In genomic region chr4:11312389-11312788, GRCh38 we compare ENCODE assay signal across 26 cellular contexts.
DNase-seq lines count a peak whose midpoint lies in the region; ATAC-seq, FAIRE-seq and TF ChIP-seq lines count a peak whose summit lies in the region.
"Had no signal": no experiment of that assay in that cellular context is flagged by ENCODE, and none has a peak within 500 bp of the region (broad histone marks: within the 10 kb centered on the region; RNA-seq: fewer than 3 reads in every experiment).

No MANE protein-coding gene starts in this region.

- H3K9me3 ChIP-seq in mammary epithelial cell (replicated peaks; ENCODE audit: insufficient read depth, low read length): no peaks in the 10 kb centered on the region
- H3K9me3 ChIP-seq in breast epithelium: no peaks in the 10 kb centered on the region
- H3K9me3 ChIP-seq: ascending aorta, colonic mucosa had no signal

- FAIRE-seq in frontal cortex (lab: Jason Lieb, UNC): no peak
- FAIRE-seq: GM12891, islet of Langerhans, K562, TTC549 had no signal

- H3K4me2 ChIP-seq in mammary epithelial cell (ENCODE audit: insufficient read depth, low read depth, low read length): peak overlapping the region; percentile 22

- TF ChIP-seq CTCF in mammary epithelial cell (conservative IDR thresholded peaks at IDR 0.05 in 1 of 2, IDR thresholded peaks at IDR 0.05 in 1 of 2; ENCODE audit: extremely low read depth in 1 of 2, insufficient read depth in 1 of 2, low read depth in 1 of 2, low read length in 2 of 2) (no peak), breast epithelium (IDR thresholded peaks at IDR 0.05) (no peak), choroid plexus epithelial cell (conservative IDR thresholded peaks at IDR 0.05; ENCODE audit: low read depth, low read length) (no peak)

- peak; percentile 81 for DNase-seq in mammary epithelial cell
- DNase-seq in breast epithelium (ENCODE audit: low spot score in 2 of 2): no peak
- peak; percentile 10 for DNase-seq in choroid plexus epithelial cell (ENCODE audit: low read depth)
- no peak for DNase-seq in left ventricle myocardium superior
- DNase-seq in stromal cell of bone marrow (ENCODE audit: low read depth): peak; percentile 65
- no peak for DNase-seq in T-helper 9 cell
- DNase-seq in activated T-helper 2 cell treated with anti-CD3 and anti-CD28 coated beads, Interferon-gamma antibody, Interleukin-2, Interleukin-4, amounts not matched to agents 10 μg/mL and 5 μg/mL and 100 μg/mL, durations not matched to agents 14 hours and 24 hours and 36 hours (ENCODE audit: low spot score): no peak
- no peak for DNase-seq in frontal cortex (ENCODE audit: low spot score in 2 of 2)
- DNase-seq: colonic mucosa; DMS79 treated with DMSO at 0.1 percent for 48 hours; effector memory CD8-positive, alpha-beta T cell; hippocampal formation; NCI-H2171; NCI-H526; occipital lobe; stimulated activated CD4-positive, alpha-beta T cell treated with anti-CD3 and anti-CD28 coated beads, Interleukin-12 subunit alpha, Interleukin-12 subunit beta, amount 100 ng/mL, for 4 hours; stomach; SW 1271 had no signal

- no TSS peak for BruUV-seq in mammary epithelial cell (replicated peaks; lab: Mats Ljungman, UMichigan)

- no peaks in the 10 kb centered on the region for H3K27me3 Mint-ChIP-seq in activated T-helper 2 cell treated with anti-CD3 and anti-CD28 coated beads, Interferon-gamma antibody, Interleukin-2, Interleukin-4, amounts not matched to agents 10 μg/mL and 5 μg/mL and 100 μg/mL, durations not matched to agents 14 hours and 24 hours and 36 hours (ENCODE audit: low read depth)
- H3K27me3 Mint-ChIP-seq: effector memory CD8-positive, alpha-beta T cell; type B pancreatic cell had no signal

- peaks cover 4% of the 10 kb centered on the region for H3K9me3 Mint-ChIP-seq in activated T-helper 2 cell treated with anti-CD3 and anti-CD28 coated beads, Interferon-gamma antibody, Interleukin-2, Interleukin-4, amounts not matched to agents 10 μg/mL and 5 μg/mL and 100 μg/mL, durations not matched to agents 14 hours and 24 hours and 36 hours

- no peak overlapping the region for H3K9ac ChIP-seq in mammary epithelial cell (ENCODE audit: insufficient read depth, low read length)

- CTCF ChIA-PET in mammary epithelial cell (lab: Charles Lee; ENCODE audit: low non-redundant PET): no interaction called here

- peak overlapping the region; percentile 78 for H2AFZ ChIP-seq in mammary epithelial cell (ENCODE audit: low read depth, low read length)

- intact Hi-C loops in mammary epithelial cell (cut with micrococcal nuclease) (no loop called here), breast epithelium (cut with DNase I; ENCODE audit: low total_unique reads) (no loop called here), left ventricle myocardium superior (cut with micrococcal nuclease) (no loop called here)
- intact Hi-C loops in activated T-helper 2 cell treated with anti-CD3 and anti-CD28 coated beads, Interferon-gamma antibody, Interleukin-2, Interleukin-4, amounts not matched to agents 10 μg/mL and 5 μg/mL and 100 μg/mL, durations not matched to agents 14 hours and 24 hours and 36 hours (cut with micrococcal nuclease): no loop called here

- H3K27ac ChIP-seq in mammary epithelial cell (ENCODE audit: insufficient read depth, low read depth, low read length) (peak overlapping the region; percentile 51), breast epithelium (no peak overlapping the region)
- H3K27ac ChIP-seq: 22Rv1, ascending aorta, colonic mucosa, stomach had no signal

- dilution Hi-C loops in mammary epithelial cell (cut with HindIII; ENCODE audit: low sequenced_read_pairs): no loop called here

- H3K4me3 ChIP-seq in mammary epithelial cell (replicated peaks in 1 of 3; ENCODE audit: insufficient read depth in 1 of 3, low read depth in 2 of 3, low read length in 3 of 3) (no peak overlapping the region), breast epithelium (no peak overlapping the region), choroid plexus epithelial cell (ENCODE audit: low read depth, low read length) (no peak overlapping the region)
- H3K4me3 ChIP-seq: ascending aorta, colonic mucosa, K562, stomach had no signal

- H3K36me3 Mint-ChIP-seq in activated T-helper 2 cell treated with anti-CD3 and anti-CD28 coated beads, Interferon-gamma antibody, Interleukin-2, Interleukin-4, amounts not matched to agents 10 μg/mL and 5 μg/mL and 100 μg/mL, durations not matched to agents 14 hours and 24 hours and 36 hours (ENCODE audit: low read depth): no peaks in the 10 kb centered on the region
- H3K36me3 Mint-ChIP-seq: type B pancreatic cell had no signal

- H3K27me3 ChIP-seq in mammary epithelial cell (ENCODE audit: insufficient read depth, low read length): no peaks in the 10 kb centered on the region
- no peaks in the 10 kb centered on the region for H3K27me3 ChIP-seq in breast epithelium
- H3K27me3 ChIP-seq: ascending aorta, colonic mucosa, stomach had no signal

- H3K27ac Mint-ChIP-seq in activated T-helper 2 cell treated with anti-CD3 and anti-CD28 coated beads, Interferon-gamma antibody, Interleukin-2, Interleukin-4, amounts not matched to agents 10 μg/mL and 5 μg/mL and 100 μg/mL, durations not matched to agents 14 hours and 24 hours and 36 hours: no peak overlapping the region
- H3K27ac Mint-ChIP-seq: activated naive CD4-positive, alpha-beta T cell treated with anti-CD3 and anti-CD28 coated beads, Interleukin-2, amount 50 U/mL, for 72 hours; effector memory CD8-positive, alpha-beta T cell; type B pancreatic cell had no signal

- in situ Hi-C loops in mammary epithelial cell (cut with MboI; ENCODE audit: low sequenced_read_pairs in 2 of 2): no loop called here

- peak; percentile 98 for ATAC-seq in left ventricle myocardium superior
- ATAC-seq: activated naive CD4-positive, alpha-beta T cell treated with anti-CD3 and anti-CD28 coated beads, Interleukin-2, amount 50 U/mL, for 72 hours; effector memory CD8-positive, alpha-beta T cell; K562 had no signal

- H3K36me3 ChIP-seq in mammary epithelial cell (ENCODE audit: insufficient read depth, low read length): no peaks in the 10 kb centered on the region
- no peaks in the 10 kb centered on the region for H3K36me3 ChIP-seq in breast epithelium
- H3K36me3 ChIP-seq: ascending aorta, colonic mucosa, stomach had no signal

- H3K4me1 Mint-ChIP-seq in activated T-helper 2 cell treated with anti-CD3 and anti-CD28 coated beads, Interferon-gamma antibody, Interleukin-2, Interleukin-4, amounts not matched to agents 10 μg/mL and 5 μg/mL and 100 μg/mL, durations not matched to agents 14 hours and 24 hours and 36 hours (ENCODE audit: low read depth): no peaks in the 10 kb centered on the region

- no peaks in the 10 kb centered on the region for H4K20me1 ChIP-seq in mammary epithelial cell (ENCODE audit: insufficient read depth, low read length)

- H3K4me1 ChIP-seq in mammary epithelial cell (ENCODE audit: insufficient read depth, low read length): peaks cover 27% of the 10 kb centered on the region
- no peaks in the 10 kb centered on the region for H3K4me1 ChIP-seq in breast epithelium
- H3K4me1 ChIP-seq: ascending aorta, colonic mucosa, stomach had no signal

- TF ChIP-seq POLR2A in breast epithelium (IDR thresholded peaks at IDR 0.05): no peak

- H3K79me2 ChIP-seq in mammary epithelial cell (ENCODE audit: insufficient read depth, low read length): no peaks in the 10 kb centered on the region

- no peak overlapping the region for H3K4me3 Mint-ChIP-seq in activated T-helper 2 cell treated with anti-CD3 and anti-CD28 coated beads, Interferon-gamma antibody, Interleukin-2, Interleukin-4, amounts not matched to agents 10 μg/mL and 5 μg/mL and 100 μg/mL, durations not matched to agents 14 hours and 24 hours and 36 hours (ENCODE audit: low read depth)
- H3K4me3 Mint-ChIP-seq: effector memory CD8-positive, alpha-beta T cell; type B pancreatic cell had no signal

Comparison
In these comparisons a context has a peak if more than half of its experiments do, and no peak if none do; other contexts are left out.
1. DNase-seq: peak in mammary epithelial cell (single experiment), choroid plexus epithelial cell (single experiment) and stromal cell of bone marrow (single experiment); none in breast epithelium (0 of 2), left ventricle myocardium superior (single experiment), T-helper 9 cell (single experiment), activated T-helper 2 cell treated with anti-CD3 and anti-CD28 coated beads, Interferon-gamma antibody, Interleukin-2, Interleukin-4, amounts not matched to agents 10 μg/mL and 5 μg/mL and 100 μg/mL, durations not matched to agents 14 hours and 24 hours and 36 hours (single experiment) and frontal cortex (0 of 2).